ENCODE assay signal across 28 cellular contexts in the genomic region with DNA sequence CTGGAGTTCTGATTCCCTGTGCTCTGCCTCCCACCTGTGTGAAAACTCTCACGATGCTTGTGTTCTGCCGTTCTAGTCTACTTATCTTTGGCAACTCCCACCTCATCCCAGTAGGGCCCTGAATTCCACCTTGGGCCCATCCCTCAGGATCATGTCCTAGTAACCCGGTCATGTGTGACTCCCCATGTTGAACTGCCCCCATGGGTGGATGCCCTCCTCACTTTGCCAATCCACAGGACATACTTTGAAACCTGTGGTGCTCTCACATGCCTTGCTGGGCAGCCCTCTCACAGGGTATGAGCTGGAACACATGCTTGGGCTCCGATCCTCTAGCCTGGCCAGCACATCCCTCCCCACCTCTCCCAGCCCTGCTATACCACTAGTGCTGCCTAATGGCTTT.
"Had no signal": no experiment of that assay in that cellular context is flagged by ENCODE, and none has a peak within 500 bp of the region (broad histone marks: within the 10 kb centered on the region; RNA-seq: fewer than 3 reads in every experiment).

No MANE protein-coding gene starts in this region.

- H3K4me3 Mint-ChIP-seq: mesothelial cell of epicardium had no signal

- H3K27ac Mint-ChIP-seq: mesothelial cell of epicardium had no signal

- H3K27ac ChIP-seq: coronary artery, dorsolateral prefrontal cortex, epithelial cell of prostate, esophagus squamous epithelium, gastrocnemius medialis, heart right ventricle, left lung, lower lobe of right lung had no signal

- ATAC-seq: esophagus mucosa, gastrocnemius medialis, heart right ventricle, left cardiac atrium, left lung, left ventricle myocardium superior, lower lobe of right lung, mucosa of descending colon had no signal

- H3K4me3 ChIP-seq: coronary artery, dorsolateral prefrontal cortex, esophagus squamous epithelium, gastrocnemius medialis, heart right ventricle, left lung, lower lobe of right lung, mucosa of descending colon had no signal

- DNase-seq: dermis blood vessel endothelial cell; dorsolateral prefrontal cortex; effector CD4-positive, alpha-beta T cell; effector memory CD4-positive, alpha-beta T cell; erythroblast; esophagus squamous epithelium; foreskin fibroblast; foreskin melanocyte; gastrocnemius medialis; glutamatergic neuron; head of caudate nucleus; heart right ventricle; hippocampal formation; left cardiac atrium; left lung; left ventricle myocardium superior; lower lobe of right lung; mesenchymal stem cell; mucosa of descending colon; naive B cell had no signal

- H3K9me3 ChIP-seq: gastrocnemius medialis had no signal

- H3K27me3 ChIP-seq: dorsolateral prefrontal cortex, esophagus squamous epithelium, gastrocnemius medialis, heart right ventricle, left lung had no signal

- FAIRE-seq: colon, endometrium, islet of Langerhans, keratinocyte had no signal
